In the genomic region with DNA sequence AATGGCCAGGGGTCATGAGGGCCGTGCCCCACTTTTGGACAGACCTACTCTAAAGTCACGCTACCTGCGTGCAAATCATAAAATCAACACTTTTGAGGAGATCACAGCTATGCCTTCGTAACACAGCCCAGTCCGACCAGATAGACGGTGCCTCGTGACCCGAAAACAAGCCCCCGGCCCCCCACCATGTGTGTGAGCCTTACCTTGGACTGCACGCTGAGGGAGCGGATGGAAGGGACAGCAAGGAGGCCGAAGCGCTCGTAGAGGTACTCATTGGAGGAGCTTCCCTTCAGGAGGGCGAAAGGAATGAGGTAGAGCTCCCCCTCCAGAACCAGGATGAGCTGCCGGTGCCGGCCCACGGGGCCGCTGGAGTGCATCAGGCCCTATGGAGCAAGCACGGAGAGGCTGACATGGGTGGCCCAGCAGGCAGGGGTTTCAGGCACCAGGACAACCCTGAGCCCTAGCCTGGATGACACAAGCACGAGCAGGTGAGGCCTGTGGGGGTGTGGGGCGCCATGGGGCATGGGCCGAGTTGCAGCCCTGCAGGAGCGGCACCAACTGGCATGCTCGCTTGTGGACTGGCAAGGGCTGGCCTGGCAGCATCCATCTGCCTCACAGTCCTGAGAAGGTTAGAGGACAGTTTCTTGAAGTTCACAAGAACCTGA, we compare ENCODE assay signal across 15 cellular contexts.
DNase-seq lines count a peak whose midpoint lies in the region; ATAC-seq and TF ChIP-seq lines count a peak whose summit lies in the region.
"Had no signal": no experiment of that assay in that cellular context is flagged by ENCODE, and none has a peak within 500 bp of the region (broad histone marks: within the 10 kb centered on the region; RNA-seq: fewer than 3 reads in every experiment).

No MANE protein-coding gene starts in this region.

- H3K4me1 ChIP-seq in right cardiac atrium (ENCODE audit: control insufficient read depth, insufficient read depth, low read length) (no peaks in the 10 kb centered on the region), osteoblast (ENCODE audit: insufficient read depth, low read length) (peaks cover 26% of the 10 kb centered on the region), gastrocnemius medialis (no peaks in the 10 kb centered on the region)
- H3K4me1 ChIP-seq: BLaER1, Caco-2 had no signal

- 97% methylated on average over 25 of the region's 25 CpGs for WGBS in right cardiac atrium

- ATAC-seq in right cardiac atrium, result no peak
- no peak for ATAC-seq in memory B cell (ENCODE audit: low read depth)
- ATAC-seq in gastrocnemius medialis, result no peak

- H3K27me3 Mint-ChIP-seq in memory B cell (no peaks in the 10 kb centered on the region), glutamatergic neuron (ENCODE audit: unreplicated experiment) (peaks cover 2% of the 10 kb centered on the region)

- no peaks in the 10 kb centered on the region for H3K79me2 ChIP-seq in osteoblast (ENCODE audit: insufficient read depth, low read length)

- TF ChIP-seq CTCF in osteoblast (IDR thresholded peaks at IDR 0.05; ENCODE audit: extremely low read depth, low read depth, low read length), result no peak
- TF ChIP-seq CTCF in gastrocnemius medialis (IDR thresholded peaks at IDR 0.05 in 4 of 5, conservative IDR thresholded peaks at IDR 0.05 in 1 of 5), result no peak
- no peak for TF ChIP-seq CTCF in glutamatergic neuron (IDR thresholded peaks at IDR 0.05; ENCODE audit: partially characterized antibody, unreplicated experiment)

- H3K36me3 ChIP-seq in osteoblast (ENCODE audit: insufficient read depth, low read length) (no peaks in the 10 kb centered on the region), gastrocnemius medialis (no peaks in the 10 kb centered on the region)

- no peaks in the 10 kb centered on the region for H3K4me1 Mint-ChIP-seq in memory B cell
- H3K4me1 Mint-ChIP-seq in glutamatergic neuron (ENCODE audit: low read depth, unreplicated experiment), result peaks cover 9% of the 10 kb centered on the region
- H3K4me1 Mint-ChIP-seq: CD8-positive, alpha-beta memory T cell had no signal

- H3K27ac ChIP-seq in right cardiac atrium (ENCODE audit: low read length) (no peak overlapping the region), osteoblast (ENCODE audit: low read depth, low read length) (no peak overlapping the region), gastrocnemius medialis (no peak overlapping the region)
- H3K27ac ChIP-seq: BLaER1 had no signal

- DNase-seq in right cardiac atrium (peak in 2 of 3 donors; percentile 2 to 39), cardiac septum (ENCODE audit: low spot score) (no peak), memory B cell (ENCODE audit: low spot score in 2 of 2) (no peak), osteoblast (ENCODE audit: insufficient read length, low spot score, missing footprints) (peak; percentile 49), gastrocnemius medialis (no peak), glutamatergic neuron (no peak)
- no peak for DNase-seq in central memory CD4-positive, alpha-beta T cell
- DNase-seq: 8988T; AML-193; Caco-2; CD8-positive, alpha-beta memory T cell; DND-41; GDM1; HCEC 1CT had no signal

- no peaks in the 10 kb centered on the region for H3K9me3 Mint-ChIP-seq in memory B cell
- H3K9me3 Mint-ChIP-seq in glutamatergic neuron (ENCODE audit: unreplicated experiment), result no peaks in the 10 kb centered on the region
- H3K9me3 Mint-ChIP-seq: CD8-positive, alpha-beta memory T cell had no signal

- intact Hi-C loops in right cardiac atrium (cut with DNase I), result loop anchor here in 1 of 4 donors (10.0 kb wide), 1 partner anchor 87 kb away; a partner anchor contains a TSS
- intact Hi-C loops in cardiac septum (cut with DNase I), result loop anchor here (10.0 kb wide), 1 partner anchor 597 kb away; no protein-coding TSS in a partner anchor
- intact Hi-C loops in gastrocnemius medialis (cut with DNase I; ENCODE audit: low total_unique reads), result loop anchor here (10.0 kb wide), 2 partner anchors 267 to 597 kb away; no protein-coding TSS in a partner anchor

- H2AFZ ChIP-seq in osteoblast (ENCODE audit: low read length), result no peak overlapping the region

- H3K36me3 Mint-ChIP-seq in memory B cell (no peaks in the 10 kb centered on the region), glutamatergic neuron (ENCODE audit: unreplicated experiment) (no peaks in the 10 kb centered on the region)
- H3K36me3 Mint-ChIP-seq: CD8-positive, alpha-beta memory T cell had no signal

- peak overlapping the region; percentile 31 for H3K27ac Mint-ChIP-seq in memory B cell
- H3K27ac Mint-ChIP-seq in glutamatergic neuron (ENCODE audit: unreplicated experiment), result no peak overlapping the region
- H3K27ac Mint-ChIP-seq: CD8-positive, alpha-beta memory T cell had no signal

- no peak overlapping the region for H3K4me3 ChIP-seq in right cardiac atrium (ENCODE audit: low read length)
- no peak overlapping the region for H3K4me3 ChIP-seq in osteoblast (ENCODE audit: insufficient read depth, low read length)
- H3K4me3 ChIP-seq in gastrocnemius medialis, result no peak overlapping the region
- H3K4me3 ChIP-seq: BLaER1 had no signal

- in situ Hi-C loops in gastrocnemius medialis (cut with MboI; ENCODE audit: low sequenced_read_pairs in 4 of 4), result no loop called here

- no peaks in the 10 kb centered on the region for H3K27me3 ChIP-seq in right cardiac atrium (ENCODE audit: control insufficient read depth, insufficient read depth)
- H3K27me3 ChIP-seq in osteoblast (ENCODE audit: insufficient read depth, low read length), result no peaks in the 10 kb centered on the region
- H3K27me3 ChIP-seq in gastrocnemius medialis, result no peaks in the 10 kb centered on the region
- H3K27me3 ChIP-seq: BLaER1 had no signal

- H3K4me2 ChIP-seq in osteoblast (ENCODE audit: insufficient read depth, low read length), result no peak overlapping the region
- H3K4me2 ChIP-seq: BLaER1 had no signal

- peaks cover 6% of the 10 kb centered on the region for H4K20me1 ChIP-seq in osteoblast (ENCODE audit: insufficient read depth, low read length)
- H4K20me1 ChIP-seq: BLaER1 had no signal

- H3K4me3 Mint-ChIP-seq in memory B cell (no peak overlapping the region), glutamatergic neuron (ENCODE audit: unreplicated experiment) (no peak overlapping the region)
- H3K4me3 Mint-ChIP-seq: CD8-positive, alpha-beta memory T cell had no signal

- H3K9me3 ChIP-seq in right cardiac atrium (ENCODE audit: control insufficient read depth, low read length), result no peaks in the 10 kb centered on the region
- H3K9me3 ChIP-seq in osteoblast (ENCODE audit: low read depth, low read length), result no peaks in the 10 kb centered on the region
- no peaks in the 10 kb centered on the region for H3K9me3 ChIP-seq in gastrocnemius medialis
- H3K9me3 ChIP-seq: BLaER1, Caco-2 had no signal

- no peak for TF ChIP-seq POLR2A in gastrocnemius medialis (IDR thresholded peaks at IDR 0.05)

Comparison
In these comparisons a context has a peak if more than half of its experiments do, and no peak if none do; other contexts are left out.
1. DNase-seq: peak in right cardiac atrium (2 of 3) and osteoblast (single experiment); none in cardiac septum (single experiment), memory B cell (0 of 2), central memory CD4-positive, alpha-beta T cell (single experiment), gastrocnemius medialis (0 of 2) and glutamatergic neuron (single experiment).